8 cellular contexts compared by ENCODE assay signal in the genomic region with DNA sequence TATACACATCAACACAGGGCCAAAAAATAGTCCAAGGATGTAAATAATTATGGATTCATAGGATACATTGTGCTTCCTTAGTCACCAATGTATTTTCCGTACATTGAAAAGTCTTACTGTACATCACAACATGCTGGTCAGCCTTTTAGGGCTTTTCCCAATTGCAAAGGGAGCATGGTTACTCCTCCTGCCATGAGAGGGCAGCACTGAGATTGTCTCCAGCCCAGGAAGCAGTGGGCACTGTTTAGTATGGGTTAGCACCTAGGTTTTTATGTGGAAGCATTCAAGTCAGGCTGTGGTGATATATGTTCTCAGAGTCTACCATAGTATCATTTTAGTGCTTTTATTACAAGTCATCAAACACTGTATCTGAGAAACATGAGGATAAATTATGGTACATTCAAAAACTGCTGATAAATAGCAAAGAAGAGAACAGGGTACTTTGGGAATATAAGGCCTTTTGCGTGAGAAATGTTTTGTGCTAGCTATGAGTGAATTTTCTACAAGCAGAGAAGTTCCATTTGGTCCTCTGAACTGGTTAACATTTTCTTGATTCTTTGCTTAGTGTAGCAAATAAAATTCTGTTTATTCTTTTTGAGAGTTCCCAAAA.
DNase-seq lines count a peak whose midpoint lies in the region; ATAC-seq and FAIRE-seq lines count a peak whose summit lies in the region.

No MANE protein-coding gene starts in this region.

- H3K9me3 ChIP-seq in adipocyte (ENCODE audit: control insufficient read depth, low read length), result no peaks in the 10 kb centered on the region

- no peaks in the 10 kb centered on the region for H3K9me3 Mint-ChIP-seq in stimulated activated effector memory CD8-positive, alpha-beta T cell treated with anti-CD3 and anti-CD28 coated beads, Interleukin-12 subunit alpha, Interleukin-12 subunit beta, amount 100 ng/mL, for 72 hours

- no peak overlapping the region for H3K4me3 Mint-ChIP-seq in stimulated activated effector memory CD8-positive, alpha-beta T cell treated with anti-CD3 and anti-CD28 coated beads, Interleukin-12 subunit alpha, Interleukin-12 subunit beta, amount 100 ng/mL, for 72 hours

- peak; percentile 82 for FAIRE-seq in islet of Langerhans (lab: Jason Lieb, UNC)

- DNase-seq in NCI-H1417 (lab: John Stamatoyannopoulos, UW), result peak; percentile 35 to 80 (median 38)
- DNase-seq in NCI-H1417 treated with DMSO at 0.1 percent for 48 hours (lab: John Stamatoyannopoulos, UW), result no peak
- DNase-seq in NCI-H82 treated with DMSO at 0.1 percent for 48 hours (lab: John Stamatoyannopoulos, UW; ENCODE audit: unreplicated experiment), result peak; percentile 27
- peak; percentile 40 for DNase-seq in adipocyte (ENCODE audit: low read depth)
- DNase-seq in stimulated activated effector memory CD8-positive, alpha-beta T cell treated with anti-CD3 and anti-CD28 coated beads, Interleukin-12 subunit alpha, Interleukin-12 subunit beta, amount 100 ng/mL, for 72 hours (ENCODE audit: low spot score in 2 of 2), result peak in 1 of 2 donors; percentile 49

- H3K4me1 Mint-ChIP-seq in stimulated activated effector memory CD8-positive, alpha-beta T cell treated with anti-CD3 and anti-CD28 coated beads, Interleukin-12 subunit alpha, Interleukin-12 subunit beta, amount 100 ng/mL, for 72 hours, result no peaks in the 10 kb centered on the region

- H3K27ac Mint-ChIP-seq in stimulated activated effector memory CD8-positive, alpha-beta T cell treated with anti-CD3 and anti-CD28 coated beads, Interleukin-12 subunit alpha, Interleukin-12 subunit beta, amount 100 ng/mL, for 72 hours, result no peak overlapping the region

- H3K9ac ChIP-seq in adipocyte (ENCODE audit: low read length), result no peak overlapping the region

- H3K36me3 ChIP-seq in adipocyte (ENCODE audit: control insufficient read depth, insufficient read depth, low read length, severe bottlenecking), result no peaks in the 10 kb centered on the region

- H3K4me1 ChIP-seq in adipocyte (ENCODE audit: control insufficient read depth, insufficient read depth, low read length), result peaks cover 3% of the 10 kb centered on the region

- no peaks in the 10 kb centered on the region for H3K27me3 ChIP-seq in adipocyte (replicated peaks; ENCODE audit: control insufficient read depth, insufficient read depth, low read length)

- no peak overlapping the region for H3K4me3 ChIP-seq in adipocyte (ENCODE audit: low read length)

- ATAC-seq in GM19468 (IDR thresholded peaks at IDR 0.05; ENCODE audit: extremely low read depth, unreplicated experiment) (peak; percentile 85), HG03442 (IDR thresholded peaks at IDR 0.05; ENCODE audit: unreplicated experiment) (peak; percentile 100)
- peak; percentile 52 for ATAC-seq in stimulated activated effector memory CD8-positive, alpha-beta T cell treated with anti-CD3 and anti-CD28 coated beads, Interleukin-12 subunit alpha, Interleukin-12 subunit beta, amount 100 ng/mL, for 72 hours

- H3K36me3 Mint-ChIP-seq in stimulated activated effector memory CD8-positive, alpha-beta T cell treated with anti-CD3 and anti-CD28 coated beads, Interleukin-12 subunit alpha, Interleukin-12 subunit beta, amount 100 ng/mL, for 72 hours, result no peaks in the 10 kb centered on the region
